In the genomic region with DNA sequence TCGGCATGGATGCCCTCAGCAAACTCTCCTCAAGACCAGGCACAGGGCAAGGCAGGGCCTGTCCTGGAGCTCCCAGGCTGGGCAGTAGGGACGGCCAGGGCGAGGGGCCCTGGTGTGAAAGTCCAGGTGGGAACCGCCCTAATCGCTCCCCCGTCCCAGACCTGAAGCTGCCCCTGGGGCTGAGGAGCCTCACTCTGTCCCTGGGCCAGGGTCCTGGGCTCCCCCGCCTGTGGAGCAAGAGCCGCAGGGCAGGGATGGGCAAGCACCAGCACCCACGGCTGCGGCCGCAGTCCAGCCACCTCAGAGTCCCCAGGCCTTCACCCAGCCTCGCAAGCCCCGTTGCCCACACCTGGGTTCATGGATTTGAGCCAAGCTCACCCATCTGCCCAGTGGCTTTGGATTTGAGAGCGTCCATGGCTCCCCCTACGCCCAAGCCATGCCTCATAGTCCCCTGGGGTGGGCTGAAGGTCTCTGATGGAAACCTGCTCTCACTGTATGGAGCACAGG, we compare ENCODE assay signal across 19 cellular contexts.
DNase-seq lines count a peak whose midpoint lies in the region; ATAC-seq, FAIRE-seq and TF ChIP-seq lines count a peak whose summit lies in the region.
"Had no signal": no experiment of that assay in that cellular context is flagged by ENCODE, and none has a peak within 500 bp of the region (broad histone marks: within the 10 kb centered on the region; RNA-seq: fewer than 3 reads in every experiment).

No MANE protein-coding gene starts in this region.

- no peak overlapping the region for H2BK120ac ChIP-seq in H1 (replicated peaks; ENCODE audit: low read depth, low read length)

- H3K4me3 ChIP-seq in H1 (ENCODE audit: extremely low read depth in 1 of 4, insufficient read depth in 2 of 4, low read depth in 3 of 4, low read length in 4 of 4), result no peak overlapping the region
- no peak overlapping the region for H3K4me3 ChIP-seq in psoas muscle
- H3K4me3 ChIP-seq: HAP-1 had no signal

- H3K23me2 ChIP-seq in H1 (ENCODE audit: low read depth, low read length), result peaks cover under 1% of the 10 kb centered on the region; the same call in 1 of the 2 replicates

- no peak overlapping the region for H3K27ac Mint-ChIP-seq in stimulated activated naive CD8-positive, alpha-beta T cell treated with anti-CD3 and anti-CD28 coated beads, Interleukin-15, amount 100 ng/mL, for 72 hours
- H3K27ac Mint-ChIP-seq: CD8-positive, alpha-beta T cell had no signal

- no peak overlapping the region for H3K14ac ChIP-seq in H1 (ENCODE audit: insufficient read length)

- DNase-seq in stimulated activated naive CD8-positive, alpha-beta T cell treated with anti-CD3 and anti-CD28 coated beads, Interleukin-15, amount 100 ng/mL, for 72 hours, result no peak
- no peak for DNase-seq in stimulated activated naive CD8-positive, alpha-beta T cell treated with anti-CD3 and anti-CD28 coated beads, Interleukin-15, Interleukin-2, amounts not matched to agents 100 U/mL and 50 U/mL, for 24 hours
- DNase-seq in COR-L47 (lab: John Stamatoyannopoulos, UW), result peak; percentile 68
- no peak for DNase-seq in H1 (ENCODE audit: low read depth in 1 of 2, low spot score in 2 of 2)
- DNase-seq in psoas muscle, result no peak
- DNase-seq in activated gamma-delta T cell treated with Interleukin-2 at 50 U/mL for 16 hours, result no peak
- DNase-seq: ACHN; AML-193; CD8-positive, alpha-beta T cell; DMS79; GDM1; GOT3 had no signal

- no peak overlapping the region for H3K56ac ChIP-seq in H1 (replicated peaks; ENCODE audit: insufficient read length, low read depth, low read length)

- no peak for TF ChIP-seq RAD21 in H1 (IDR thresholded peaks at IDR 0.05 in 1 of 2, conservative IDR thresholded peaks at IDR 0.05 in 1 of 2; ENCODE audit: low read depth in 2 of 2, low read length in 2 of 2)

- TF ChIP-seq EP300 in H1 (IDR thresholded peaks at IDR 0.05; ENCODE audit: borderline replicate concordance in 1 of 2, low read depth in 2 of 2, low read length in 2 of 2), result no peak

- no peaks in the 10 kb centered on the region for H3K79me2 ChIP-seq in H1 (ENCODE audit: control insufficient read depth in 1 of 2, insufficient read depth in 2 of 2, low read length in 2 of 2)

- peaks cover 20% of the 10 kb centered on the region for H3K27me3 Mint-ChIP-seq in stimulated activated naive CD8-positive, alpha-beta T cell treated with anti-CD3 and anti-CD28 coated beads, Interleukin-15, amount 100 ng/mL, for 72 hours

- no peak overlapping the region for H2AFZ ChIP-seq in H1 (ENCODE audit: low read length)

- H3K4ac ChIP-seq in H1 (replicated peaks; ENCODE audit: insufficient read length, low read depth, low read length), result no peak overlapping the region

- no peak overlapping the region for H3K23ac ChIP-seq in H1 (ENCODE audit: insufficient read length)

- no peak overlapping the region for H3K18ac ChIP-seq in H1 (ENCODE audit: extremely low read depth, low read length)

- H4K91ac ChIP-seq in H1 (replicated peaks; ENCODE audit: insufficient read length, low read length), result no peak overlapping the region

- no peak for TF ChIP-seq CTCF in H1 (IDR thresholded peaks at IDR 0.05; ENCODE audit: control extremely low read depth in 1 of 3, insufficient read depth in 1 of 3, low read depth in 1 of 3, low read length in 3 of 3)
- no peak for TF ChIP-seq CTCF in psoas muscle (IDR thresholded peaks at IDR 0.05)

- no peak overlapping the region for H2AK5ac ChIP-seq in H1 (ENCODE audit: low read depth, low read length)

- H3K4me1 ChIP-seq in H1 (replicated peaks in 1 of 4; ENCODE audit: control insufficient read depth in 3 of 4, insufficient read depth in 4 of 4, low read length in 3 of 4), result no peaks in the 10 kb centered on the region; a peak in 2 of 7 replicates
- no peaks in the 10 kb centered on the region for H3K4me1 ChIP-seq in psoas muscle
- H3K4me1 ChIP-seq: HAP-1 had no signal

- intact Hi-C loops in psoas muscle (cut with DNase I), result no loop called here

- POLR2A ChIA-PET in H1 (lab: Charles Lee; ENCODE audit: partially characterized antibody), result no interaction called here

- H4K5ac ChIP-seq in H1 (ENCODE audit: insufficient read length, low read depth, low read length), result no peak overlapping the region

- H3K36me3 ChIP-seq in H1 (ENCODE audit: control insufficient read depth in 2 of 4, insufficient read depth in 4 of 4, low read length in 3 of 4) (no peaks in the 10 kb centered on the region; a peak in 1 of 8 replicates), psoas muscle (ENCODE audit: insufficient read depth in 1 of 2, low read depth in 1 of 2) (no peaks in the 10 kb centered on the region)
- H3K36me3 ChIP-seq: HAP-1 had no signal

- FAIRE-seq in H1 (lab: Jason Lieb, UNC), result no peak
- FAIRE-seq: A204.1, GM12892, GM18507 had no signal

- TF ChIP-seq POLR2A in H1 (IDR thresholded peaks at IDR 0.05; ENCODE audit: control extremely low read depth in 1 of 2, low read depth in 2 of 2, low read length in 2 of 2), result no peak

- H3K9ac ChIP-seq in H1 (replicated peaks in 1 of 4; ENCODE audit: extremely low read depth in 1 of 4, low read depth in 3 of 4, low read length in 3 of 4), result no peak overlapping the region
- H3K9ac ChIP-seq: KMS-11 had no signal

- H2BK12ac ChIP-seq in H1 (ENCODE audit: low read depth, low read length), result no peak overlapping the region

- H3K27ac ChIP-seq in H1 (ENCODE audit: low read depth, low read length), result no peak overlapping the region
- no peak overlapping the region for H3K27ac ChIP-seq in psoas muscle
- H3K27ac ChIP-seq: HL-60, KMS-11 had no signal

- H3K79me1 ChIP-seq in H1 (ENCODE audit: low read depth, low read length), result no peaks in the 10 kb centered on the region

- peak overlapping the region; percentile 46; the same call in 1 of the 2 replicates for H4K8ac ChIP-seq in H1 (ENCODE audit: extremely low read depth, insufficient read depth, low read length)

- H3K9me3 ChIP-seq in H1 (ENCODE audit: insufficient read depth in 2 of 2, low read depth in 1 of 2, low read length in 1 of 2) (peaks cover 8 to 14% of the 10 kb centered on the region in 2 experiments; a peak in 3 of 4 replicates), psoas muscle (no peaks in the 10 kb centered on the region)
- H3K9me3 ChIP-seq: HAP-1 had no signal

- H2BK5ac ChIP-seq in H1 (ENCODE audit: low read depth, low read length), result no peak overlapping the region

- H2BK15ac ChIP-seq in H1 (ENCODE audit: low read length), result no peak overlapping the region

- H3K27me3 ChIP-seq in H1 (replicated peaks in 1 of 4; ENCODE audit: control insufficient read depth in 3 of 4, extremely low read depth in 1 of 4, insufficient read depth in 3 of 4, low read length in 3 of 4) (no peaks in the 10 kb centered on the region; a peak in 1 of 7 replicates), psoas muscle (ENCODE audit: insufficient read depth in 3 of 3, low read length in 2 of 3) (peaks cover 0 to 24% (median 12%) of the 10 kb centered on the region in 3 donors)

- no peaks in the 10 kb centered on the region for H3K4me1 Mint-ChIP-seq in stimulated activated naive CD8-positive, alpha-beta T cell treated with anti-CD3 and anti-CD28 coated beads, Interleukin-15, amount 100 ng/mL, for 72 hours

- peak; percentile 42 for ATAC-seq in stimulated activated naive CD8-positive, alpha-beta T cell treated with anti-CD3 and anti-CD28 coated beads, Interleukin-15, amount 100 ng/mL, for 72 hours
- no peak for ATAC-seq in stimulated activated naive CD8-positive, alpha-beta T cell treated with anti-CD3 and anti-CD28 coated beads, Interleukin-15, Interleukin-2, amounts not matched to agents 100 U/mL and 50 U/mL, for 24 hours
- ATAC-seq in psoas muscle, result no peak
- ATAC-seq in GM19455 (IDR thresholded peaks at IDR 0.05; ENCODE audit: unreplicated experiment), result no peak
- ATAC-seq: CD8-positive, alpha-beta T cell had no signal

- CTCF ChIA-PET in H1 (lab: Charles Lee; ENCODE audit: partially characterized antibody), result interaction anchor here (1.2 kb wide), 1 partner anchor 40 kb away, joined by 3 read pairs; no protein-coding TSS in a partner anchor

- peaks cover 10 to 17% of the 10 kb centered on the region in 2 donors for H3K9me3 Mint-ChIP-seq in stimulated activated naive CD8-positive, alpha-beta T cell treated with anti-CD3 and anti-CD28 coated beads, Interleukin-15, amount 100 ng/mL, for 72 hours

- no peak overlapping the region for H3K4me3 Mint-ChIP-seq in stimulated activated naive CD8-positive, alpha-beta T cell treated with anti-CD3 and anti-CD28 coated beads, Interleukin-15, amount 100 ng/mL, for 72 hours
- H3K4me3 Mint-ChIP-seq: CD8-positive, alpha-beta T cell had no signal

- H4K20me1 ChIP-seq in H1 (replicated peaks in 1 of 2; ENCODE audit: control insufficient read depth in 1 of 2, insufficient read depth in 2 of 2, low read length in 2 of 2), result peaks cover 0 to under 1% of the 10 kb centered on the region in 2 experiments

- no peak overlapping the region for H2BK20ac ChIP-seq in H1 (ENCODE audit: low read length)

- WGBS in H1 (ENCODE audit: extremely low coverage in 1 of 2, insufficient coverage in 1 of 2, insufficient read length in 1 of 2, insufficient replicate concordance in 2 of 2, low coverage in 1 of 2, low lambda C conversion rate in 2 of 2, missing lambda C conversion rate in 1 of 2), 2 experiments, result 92% methylated on average over 15 of the region's 15 CpGs; no CpG with 5 or more reads in 1 of the 2 experiments
- 78 to 90% (median 80%) methylated on average over 14 to 15 of the region's 15 CpGs for WGBS in psoas muscle, 3 donors

- no peak overlapping the region for H3K4me2 ChIP-seq in H1 (ENCODE audit: insufficient read depth in 1 of 2, low read depth in 2 of 2, low read length in 2 of 2)
- H3K4me2 ChIP-seq: KMS-11 had no signal

TF ChIP-seq in H1, 55 proteins besides CTCF, POLR2A, EP300 and RAD21 (continues in another document):
- TF ChIP-seq NANOG (IDR thresholded peaks at IDR 0.05; ENCODE audit: insufficient read depth, low read depth, low read length, poor library complexity, severe bottlenecking) (no peak), NRF1 (IDR thresholded peaks at IDR 0.05; ENCODE audit: low read depth, low read length) (no peak), SRF (IDR thresholded peaks at IDR 0.05; ENCODE audit: low read depth, low read length) (no peak), SP4 (IDR thresholded peaks at IDR 0.05; ENCODE audit: low read length) (no peak)
- TF ChIP-seq, protein P1, sequence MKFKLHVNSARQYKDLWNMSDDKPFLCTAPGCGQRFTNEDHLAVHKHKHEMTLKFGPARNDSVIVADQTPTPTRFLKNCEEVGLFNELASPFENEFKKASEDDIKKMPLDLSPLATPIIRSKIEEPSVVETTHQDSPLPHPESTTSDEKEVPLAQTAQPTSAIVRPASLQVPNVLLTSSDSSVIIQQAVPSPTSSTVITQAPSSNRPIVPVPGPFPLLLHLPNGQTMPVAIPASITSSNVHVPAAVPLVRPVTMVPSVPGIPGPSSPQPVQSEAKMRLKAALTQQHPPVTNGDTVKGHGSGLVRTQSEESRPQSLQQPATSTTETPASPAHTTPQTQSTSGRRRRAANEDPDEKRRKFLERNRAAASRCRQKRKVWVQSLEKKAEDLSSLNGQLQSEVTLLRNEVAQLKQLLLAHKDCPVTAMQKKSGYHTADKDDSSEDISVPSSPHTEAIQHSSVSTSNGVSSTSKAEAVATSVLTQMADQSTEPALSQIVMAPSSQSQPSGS (IDR thresholded peaks at IDR 0.05; ENCODE audit: low read length), result no peak
- TF ChIP-seq, protein P2, sequence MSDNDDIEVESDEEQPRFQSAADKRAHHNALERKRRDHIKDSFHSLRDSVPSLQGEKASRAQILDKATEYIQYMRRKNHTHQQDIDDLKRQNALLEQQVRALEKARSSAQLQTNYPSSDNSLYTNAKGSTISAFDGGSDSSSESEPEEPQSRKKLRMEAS (IDR thresholded peaks at IDR 0.05), result no peak
